Comparison of ENCODE assay signal across 11 cellular contexts in the genomic region with DNA sequence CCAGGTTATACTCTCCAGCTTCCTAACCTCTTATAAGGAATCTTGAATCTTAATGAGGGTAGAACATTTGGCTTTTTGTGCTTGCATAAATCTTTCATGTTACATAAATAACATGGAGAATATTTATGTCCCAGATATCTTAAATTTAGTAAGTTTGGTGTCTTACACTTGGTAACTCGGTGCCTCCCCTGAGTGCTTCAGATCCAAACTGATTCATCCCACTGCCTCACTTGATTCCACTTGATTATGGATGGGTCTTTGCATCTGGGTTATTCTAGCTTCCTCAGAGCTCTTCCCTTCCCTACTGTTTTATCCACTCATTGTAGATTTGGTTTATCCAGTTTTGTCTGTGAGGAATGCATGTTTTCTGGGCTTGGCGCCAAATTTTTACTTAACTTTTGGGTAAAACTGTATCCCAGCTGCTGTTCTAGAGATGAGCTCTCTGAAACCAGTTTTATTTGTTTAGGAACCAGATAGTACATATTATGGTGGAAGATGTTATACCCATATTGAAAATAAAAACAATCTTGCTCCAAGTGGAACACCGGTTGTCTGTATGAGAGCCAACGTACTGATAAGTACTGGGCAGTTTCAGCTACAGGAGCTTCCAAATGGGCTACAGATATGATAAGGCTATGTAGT. TPM values are rescaled to one million over a fixed set of nuclear protein-coding genes. Genes with fewer than 3 reads are reported as not detected.
DNase-seq lines count a peak whose midpoint lies in the region; ATAC-seq and TF ChIP-seq lines count a peak whose summit lies in the region.
"Had no signal": no experiment of that assay in that cellular context is flagged by ENCODE, and none has a peak within 500 bp of the region (broad histone marks: within the 10 kb centered on the region; RNA-seq: fewer than 3 reads in every experiment).

No MANE protein-coding gene starts in this region.

- no peak overlapping the region for H3K18ac ChIP-seq in IMR-90 (ENCODE audit: low read depth, low read length)
- no peak overlapping the region for H3K18ac ChIP-seq in trophoblast cell (ENCODE audit: low read length)

- H3K79me2 ChIP-seq in trophoblast cell (ENCODE audit: control insufficient read depth, insufficient read depth, low read length, poor library complexity), result no peaks in the 10 kb centered on the region

- in situ Hi-C loops in IMR-90 (cut with MboI; ENCODE audit: low sequenced_read_pairs), result no loop called here

- H4K5ac ChIP-seq in IMR-90 (ENCODE audit: low read depth, low read length), result no peak overlapping the region

- no peak for TF ChIP-seq POLR2A in IMR-90 (IDR thresholded peaks at IDR 0.05; ENCODE audit: low read depth, low read length)

- no peak overlapping the region for H4K91ac ChIP-seq in IMR-90 (ENCODE audit: insufficient read depth, low read depth, low read length)
- no peak overlapping the region for H4K91ac ChIP-seq in trophoblast cell (ENCODE audit: low read depth, low read length)

- H3K9ac ChIP-seq in IMR-90 (ENCODE audit: low read depth, low read length) (no peak overlapping the region), trophoblast cell (ENCODE audit: low read length) (no peak overlapping the region)

- POLR2A ChIA-PET in IMR-90 (lab: Charles Lee; ENCODE audit: unreplicated experiment), result no interaction called here

- H3K14ac ChIP-seq in IMR-90 (replicated peaks; ENCODE audit: low read depth, low read length), result no peak overlapping the region
- H3K14ac ChIP-seq in trophoblast cell (ENCODE audit: low read length), result no peak overlapping the region

- no peak overlapping the region for H2BK120ac ChIP-seq in IMR-90 (ENCODE audit: low read depth, low read length)
- H2BK120ac ChIP-seq in trophoblast cell (ENCODE audit: insufficient read depth, low read length, poor library complexity), result no peak overlapping the region

- H3K9me3 ChIP-seq in IMR-90 (ENCODE audit: control insufficient read depth, insufficient read depth, low read length), result no peaks in the 10 kb centered on the region
- H3K9me3 ChIP-seq in SJCRH30 (replicated peaks), result no peaks in the 10 kb centered on the region
- H3K9me3 ChIP-seq in trophoblast cell (ENCODE audit: insufficient read depth, low read depth, low read length), result no peaks in the 10 kb centered on the region
- H3K9me3 ChIP-seq in ascending aorta, result no peaks in the 10 kb centered on the region
- H3K9me3 ChIP-seq: suprapubic skin had no signal

- no peak overlapping the region for H3K4me3 ChIP-seq in IMR-90 (ENCODE audit: insufficient read depth, low read depth, low read length)
- H3K4me3 ChIP-seq in SJCRH30, result no peak overlapping the region
- no peak overlapping the region for H3K4me3 ChIP-seq in skeletal muscle cell (ENCODE audit: low read depth, low read length)
- H3K4me3 ChIP-seq in trophoblast cell (ENCODE audit: low read depth, low read length), result no peak overlapping the region
- no peak overlapping the region for H3K4me3 ChIP-seq in ascending aorta
- H3K4me3 ChIP-seq: suprapubic skin had no signal

- H3K4me1 ChIP-seq in IMR-90 (ENCODE audit: control insufficient read depth, insufficient read depth, low read length) (peaks cover 7% of the 10 kb centered on the region), SJCRH30 (peaks cover 11% of the 10 kb centered on the region), trophoblast cell (ENCODE audit: control insufficient read depth in 1 of 2, insufficient read depth in 2 of 2, low read length in 2 of 2) (peaks cover 0 to 5% of the 10 kb centered on the region in 2 experiments), ascending aorta (no peaks in the 10 kb centered on the region)

- dilution Hi-C loops in IMR-90 (cut with HindIII; ENCODE audit: low sequenced_read_pairs, unreplicated experiment), result no loop called here

- TF ChIP-seq RAD21 in IMR-90 (IDR thresholded peaks at IDR 0.05; ENCODE audit: low read length), result no peak

- no peak overlapping the region for H2BK15ac ChIP-seq in IMR-90 (ENCODE audit: low read depth, low read length)

- DNase-seq in IMR-90, result peak; percentile 84
- peak; percentile 65 to 71 for DNase-seq in SJCRH30
- peak; percentile 89 for DNase-seq in fibroblast of peridontal ligament (ENCODE audit: extremely low read depth)
- DNase-seq in skeletal muscle cell (ENCODE audit: low read depth), result peak; percentile 33
- DNase-seq in trophoblast cell, result no peak
- no peak for DNase-seq in T-helper 2 cell
- no peak for DNase-seq in ascending aorta (ENCODE audit: low spot score in 2 of 2)
- DNase-seq: activated T-cell treated with anti-CD3 and anti-CD28 coated beads, Interleukin-2, amount 50 U/mL, for 24 hours; stimulated activated CD4-positive, alpha-beta T cell treated with anti-CD3 and anti-CD28 coated beads, Interleukin-4, amount 100 ng/mL, for 1 hour had no signal

- no CpG with 5 or more reads among the region's 4 CpGs for WGBS in IMR-90 (ENCODE audit: extremely low coverage in 2 of 2, insufficient read length in 1 of 2), 2 experiments
- no CpG with 5 or more reads among the region's 4 CpGs for WGBS in trophoblast cell (ENCODE audit: extremely low coverage, insufficient coverage, insufficient read length)

- no peak overlapping the region for H3K4ac ChIP-seq in IMR-90 (ENCODE audit: low read depth, low read length)
- H3K4ac ChIP-seq in trophoblast cell (ENCODE audit: low read depth, low read length), result no peak overlapping the region

- H4K8ac ChIP-seq in IMR-90 (ENCODE audit: low read depth in 2 of 2, low read length in 2 of 2), result no peak overlapping the region
- H4K8ac ChIP-seq in trophoblast cell (ENCODE audit: low read depth, low read length), result no peak overlapping the region

- H2AFZ ChIP-seq in IMR-90 (replicated peaks; ENCODE audit: low read length, poor library complexity) (no peak overlapping the region), trophoblast cell (ENCODE audit: insufficient read depth, low read length, poor library complexity) (no peak overlapping the region)

- H3K79me1 ChIP-seq in IMR-90 (ENCODE audit: low read depth in 1 of 2, low read length in 2 of 2), result peaks cover 29 to 72% of the 10 kb centered on the region in 2 experiments
- no peaks in the 10 kb centered on the region for H3K79me1 ChIP-seq in trophoblast cell (ENCODE audit: low read length)

- H3K27me3 ChIP-seq in IMR-90 (ENCODE audit: control insufficient read depth, insufficient read depth, low read length) (no peaks in the 10 kb centered on the region), SJCRH30 (no peaks in the 10 kb centered on the region), trophoblast cell (ENCODE audit: insufficient read depth, low read length) (no peaks in the 10 kb centered on the region), ascending aorta (no peaks in the 10 kb centered on the region)
- H3K27me3 ChIP-seq: suprapubic skin had no signal

- no peak overlapping the region for H2BK20ac ChIP-seq in IMR-90 (ENCODE audit: low read depth, low read length)

- peaks cover 15% of the 10 kb centered on the region for H4K20me1 ChIP-seq in IMR-90 (ENCODE audit: insufficient read depth, low read length)

- H3K56ac ChIP-seq in IMR-90 (ENCODE audit: extremely low read depth, insufficient read depth, low read length), result no peak overlapping the region

- CTCF ChIA-PET in IMR-90 (lab: Yijun Ruan, JAX), result interaction anchor here (0.8 kb wide), 1 partner anchor 10 kb away, joined by 3 read pairs; no protein-coding TSS in a partner anchor

- H2AK5ac ChIP-seq in IMR-90 (ENCODE audit: low read depth, low read length) (no peak overlapping the region), trophoblast cell (ENCODE audit: low read length) (no peak overlapping the region)

- H3K9me1 ChIP-seq in IMR-90 (ENCODE audit: insufficient read depth, low read length), result peaks cover 7% of the 10 kb centered on the region; the same call in 1 of the 2 replicates

- H3K27ac ChIP-seq in IMR-90 (ENCODE audit: insufficient read depth, low read length) (no peak overlapping the region), SJCRH30 (no peak overlapping the region), trophoblast cell (ENCODE audit: low read depth, low read length) (no peak overlapping the region), ascending aorta (no peak overlapping the region)
- H3K27ac ChIP-seq: suprapubic skin had no signal

- H2BK12ac ChIP-seq in trophoblast cell (ENCODE audit: low read length), result no peak overlapping the region

- no peak overlapping the region for H2AK9ac ChIP-seq in IMR-90 (replicated peaks; ENCODE audit: low read depth, low read length, poor library complexity)

- intact Hi-C loops in IMR-90 (cut with micrococcal nuclease), result no loop called here
- intact Hi-C loops in ascending aorta (cut with DNase I), result no loop called here

- H2BK5ac ChIP-seq in IMR-90 (ENCODE audit: low read depth, low read length, poor library complexity, severe bottlenecking) (no peak overlapping the region), trophoblast cell (ENCODE audit: low read depth, low read length, poor library complexity) (no peak overlapping the region)

- BruUV-seq in IMR-90 (replicated peaks; lab: Mats Ljungman, UMichigan), result no TSS peak

- H3K23ac ChIP-seq in IMR-90 (ENCODE audit: low read depth, low read length) (no peak overlapping the region), trophoblast cell (ENCODE audit: low read length) (no peak overlapping the region)

- H3K4me2 ChIP-seq in IMR-90 (ENCODE audit: low read depth, low read length) (no peak overlapping the region; the same call in 1 of the 2 replicates), trophoblast cell (ENCODE audit: low read length) (no peak overlapping the region)

- no peak for TF ChIP-seq CTCF in IMR-90 (conservative IDR thresholded peaks at IDR 0.05; ENCODE audit: low read depth, low read length)
- TF ChIP-seq CTCF in ascending aorta (IDR thresholded peaks at IDR 0.05), result no peak

- H4K12ac ChIP-seq in trophoblast cell (ENCODE audit: low read depth, low read length), result no peak overlapping the region

- 0 out of 2 replicates have a peak, but pooled peaks cover 3% of the 10 kb centered on the region for H3K36me3 ChIP-seq in IMR-90 (ENCODE audit: control insufficient read depth, insufficient read depth, low read length)
- peaks cover 2% of the 10 kb centered on the region for H3K36me3 ChIP-seq in SJCRH30
- peaks cover 0 to 6% of the 10 kb centered on the region in 2 experiments for H3K36me3 ChIP-seq in trophoblast cell (ENCODE audit: control insufficient read depth in 1 of 2, insufficient read depth in 2 of 2, low read length in 2 of 2)
- peaks cover 0 to 17% of the 10 kb centered on the region in 2 donors for H3K36me3 ChIP-seq in ascending aorta

- ATAC-seq in IMR-90 (ENCODE audit: low read depth) (peak; percentile 87), GM21576 (IDR thresholded peaks at IDR 0.05; ENCODE audit: unreplicated experiment) (no peak)

RNA-seq across cellular contexts. Expression of gene RAD54L2, which starts 20.9 kb away (rescaled TPM):
- total RNA-seq in IMR-90 (2012; rRNA removed) (22.2 and 24.2 TPM in 2 replicates), ascending aorta (18.3 TPM)
- 6.8 and 6.9 TPM in 2 replicates for polyA plus RNA-seq in IMR-90 (2012; rRNA removed)
- polyA plus RNA-seq in IMR-90 (2012; cell fraction: cytosol; rRNA removed), result 1.9 and 2.4 TPM in 2 replicates
- polyA plus RNA-seq in IMR-90 (2012; cell fraction: nucleus; rRNA removed; ENCODE audit: low replicate concordance), result 12.7 and 19.6 TPM in 2 replicates
- total RNA-seq in SJCRH30 (2014; rRNA removed; shearing (Covaris generic)), result 25.6 and 29.5 TPM in 2 replicates
- 7.3 and 7.6 TPM in 2 replicates for polyA plus RNA-seq in trophoblast cell (2013)

RNA-seq across cellular contexts. Expression of gene DCAF1, which starts 59.6 kb away (rescaled TPM):
- total RNA-seq in IMR-90 (2012; rRNA removed) (18.1 and 18.6 TPM in 2 replicates), ascending aorta (10.0 TPM)
- polyA plus RNA-seq in IMR-90 (2012; rRNA removed), result 6.2 and 7.7 TPM in 2 replicates
- 2.7 and 4.1 TPM in 2 replicates for polyA plus RNA-seq in IMR-90 (2012; cell fraction: cytosol; rRNA removed)
- polyA plus RNA-seq in IMR-90 (2012; cell fraction: nucleus; rRNA removed; ENCODE audit: low replicate concordance), result 5.3 and 15.5 TPM in 2 replicates
- 35.4 and 37.9 TPM in 2 replicates for total RNA-seq in SJCRH30 (2014; rRNA removed; shearing (Covaris generic))
- polyA plus RNA-seq in trophoblast cell (2013), result 9.3 and 9.6 TPM in 2 replicates

Comparison
In these comparisons a context has a peak if more than half of its experiments do, and no peak if none do; other contexts are left out.
1. DNase-seq: peak in IMR-90 (single experiment), SJCRH30 (2 of 2), fibroblast of peridontal ligament (single experiment) and skeletal muscle cell (single experiment); none in trophoblast cell (0 of 2), T-helper 2 cell (0 of 5) and ascending aorta (0 of 2).